20 cellular contexts compared by ENCODE assay signal in the genomic region with DNA sequence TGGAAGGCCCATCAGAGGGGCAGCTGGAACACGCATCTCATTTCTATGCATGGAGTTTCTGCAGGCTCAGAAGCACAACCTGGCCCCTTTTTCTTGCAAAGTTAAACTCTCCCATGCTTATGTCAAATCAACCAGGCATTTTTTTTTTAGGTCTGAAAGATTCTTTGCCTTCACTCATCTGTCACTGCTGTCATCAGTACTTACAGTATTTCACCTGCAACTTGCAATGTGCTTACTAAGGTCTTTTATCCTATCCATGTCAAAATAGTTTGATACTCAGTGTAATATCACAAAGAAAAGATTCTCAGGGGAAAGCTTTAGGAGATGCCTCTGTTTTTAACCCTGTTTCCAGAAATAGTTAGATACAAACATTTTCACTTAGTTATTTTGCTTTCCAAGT.
A peak's percentile ranks its signal among the peaks of the same experiment; 100 is the strongest.
DNase-seq lines count a peak whose midpoint lies in the region; ATAC-seq, FAIRE-seq and TF ChIP-seq lines count a peak whose summit lies in the region.
"Had no signal": no experiment of that assay in that cellular context is flagged by ENCODE, and none has a peak within 500 bp of the region (broad histone marks: within the 10 kb centered on the region; RNA-seq: fewer than 3 reads in every experiment).

No MANE protein-coding gene starts in this region.

- CTCF ChIA-PET in HepG2 (lab: Yijun Ruan, JAX; ENCODE audit: low intra/inter-chr PET ratio, low total read pairs) = no interaction called here

- in situ Hi-C loops in HepG2 (cut with HindIII; ENCODE audit: extremely low pct_ligation_motif_present, low pct_unique_long_range_greater_than_20kb) = no loop called here

- TF ChIP-seq EP300 in HepG2 (IDR thresholded peaks at IDR 0.05; ENCODE audit: low read depth in 2 of 2, low read length in 2 of 2) = no peak
- TF ChIP-seq EP300 in HepG2 (CRISPR knock-in tag; IDR thresholded peaks at IDR 0.05; ENCODE audit: borderline replicate concordance) = no peak
- peak; percentile 76 for TF ChIP-seq EP300 in neural cell (conservative IDR thresholded peaks at IDR 0.05; ENCODE audit: poor library complexity, severe bottlenecking)

- no peak for DNase-seq in HepG2 (ENCODE audit: low spot score)
- DNase-seq in right lobe of liver = no peak
- peak; percentile 30 for DNase-seq in NAMALWA (ENCODE audit: low spot score)
- DNase-seq in foreskin fibroblast = no peak
- no peak for DNase-seq in EL
- DNase-seq: 8988T; CD4-positive, alpha-beta T cell; CD8-positive, alpha-beta memory T cell; DMS 273 treated with DMSO at 0.1 percent for 48 hours; DMS79; GF-D8; GM23248; H7; HCEC 1CT had no signal

- H3K9me2 ChIP-seq in neural cell (ENCODE audit: insufficient read depth, low read length) = no peaks in the 10 kb centered on the region

- H3F3A ChIP-seq in neural cell (ENCODE audit: insufficient read depth, low read length, poor library complexity, severe bottlenecking) = no peaks in the 10 kb centered on the region

- intact Hi-C loops in HepG2 (cut with micrococcal nuclease; ENCODE audit: unreplicated experiment) = no loop called here
- intact Hi-C loops in right lobe of liver (cut with DNase I) = no loop called here

- no peaks in the 10 kb centered on the region for H3K27me3 ChIP-seq in HepG2 (ENCODE audit: control insufficient read depth in 1 of 2, insufficient read depth in 2 of 2, low read length in 2 of 2)
- H3K27me3 ChIP-seq in right lobe of liver = no peaks in the 10 kb centered on the region
- H3K27me3 ChIP-seq in neural cell (ENCODE audit: insufficient read depth, low read depth, low read length) = no peaks in the 10 kb centered on the region

- H3K4me3 ChIP-seq in HepG2 (replicated peaks in 1 of 3; ENCODE audit: insufficient read depth in 1 of 3, low read depth in 2 of 3, low read length in 3 of 3) (no peak overlapping the region), right lobe of liver (no peak overlapping the region), neural cell (ENCODE audit: low read length) (no peak overlapping the region), foreskin fibroblast (ENCODE audit: low read depth in 1 of 2, low read length in 2 of 2) (no peak overlapping the region)
- H3K4me3 ChIP-seq: GM23248 had no signal

- H3K27ac ChIP-seq in HepG2 (ENCODE audit: extremely low read length, insufficient read depth, low read length) = no peak overlapping the region
- no peak overlapping the region for H3K27ac ChIP-seq in right lobe of liver
- H3K27ac ChIP-seq in neural cell (ENCODE audit: low read length) = no peak overlapping the region
- H3K27ac ChIP-seq: GM23248 had no signal

- H3K79me2 ChIP-seq in HepG2 (ENCODE audit: insufficient read depth, low read length) = no peaks in the 10 kb centered on the region
- H3K79me2 ChIP-seq in neural cell (replicated peaks; ENCODE audit: insufficient read depth, low read length) = no peaks in the 10 kb centered on the region

- WGBS in HepG2 (ENCODE audit: low lambda C conversion rate) = 0% methylated on average over 1 of the region's 1 CpG
- WGBS in right lobe of liver (ENCODE audit: insufficient coverage, low coverage, low lambda C conversion rate, missing lambda C conversion rate) = no CpG with 5 or more reads among the region's 1 CpG

- H4K20me1 ChIP-seq in HepG2 (ENCODE audit: insufficient read depth, low read length) = no peaks in the 10 kb centered on the region
- no peaks in the 10 kb centered on the region for H4K20me1 ChIP-seq in neural cell (ENCODE audit: insufficient read depth)

- TF ChIP-seq CTCF in HepG2 (CRISPR knock-in tag; IDR thresholded peaks at IDR 0.05) (no peak), right lobe of liver (IDR thresholded peaks at IDR 0.05) (no peak), neural cell (IDR thresholded peaks at IDR 0.05; ENCODE audit: poor library complexity, severe bottlenecking) (no peak), foreskin fibroblast (IDR thresholded peaks at IDR 0.05; ENCODE audit: low read depth, low read length) (no peak)

- H2AFZ ChIP-seq in HepG2 (ENCODE audit: low read length) (no peak overlapping the region), neural cell (ENCODE audit: low read depth, low read length) (no peak overlapping the region)
- H2AFZ ChIP-seq: GM23248 had no signal

- TF ChIP-seq POLR2A in HepG2 (IDR thresholded peaks at IDR 0.05; ENCODE audit: insufficient read depth in 1 of 2, low read depth in 2 of 2, low read length in 2 of 2) = no peak
- no peak for TF ChIP-seq POLR2A in right lobe of liver (IDR thresholded peaks at IDR 0.05)

- H3K9me3 ChIP-seq in HepG2 (ENCODE audit: low read length) (peaks cover 92% of the 10 kb centered on the region), right lobe of liver (no peaks in the 10 kb centered on the region), neural cell (ENCODE audit: low read length) (no peaks in the 10 kb centered on the region)

- no peaks in the 10 kb centered on the region for H3K36me3 ChIP-seq in HepG2 (replicated peaks in 1 of 2; ENCODE audit: control insufficient read depth in 1 of 2, insufficient read depth in 2 of 2, low read length in 2 of 2)
- H3K36me3 ChIP-seq in right lobe of liver = no peaks in the 10 kb centered on the region
- H3K36me3 ChIP-seq in neural cell (ENCODE audit: insufficient read depth, low read length) = no peaks in the 10 kb centered on the region

- H3K4me2 ChIP-seq in HepG2 (ENCODE audit: low read depth, low read length) = no peak overlapping the region
- H3K4me2 ChIP-seq in neural cell (ENCODE audit: low read length) = no peak overlapping the region

- H3K4me1 ChIP-seq in HepG2 (ENCODE audit: insufficient read depth, low read length) = no peaks in the 10 kb centered on the region
- no peaks in the 10 kb centered on the region for H3K4me1 ChIP-seq in right lobe of liver

- BruUV-seq in HepG2 (replicated peaks; lab: Mats Ljungman, UMichigan) = no TSS peak

- POLR2A ChIA-PET in HepG2 (lab: Yijun Ruan, JAX) = no interaction called here

- H3K9ac ChIP-seq in HepG2 (ENCODE audit: insufficient read depth, low read depth, low read length) = no peak overlapping the region
- no peak overlapping the region for H3K9ac ChIP-seq in neural cell (ENCODE audit: low read length)
- H3K9ac ChIP-seq: GM23248 had no signal

- TF ChIP-seq RAD21 in HepG2 (CRISPR knock-in tag; IDR thresholded peaks at IDR 0.05) (no peak), neural cell (conservative IDR thresholded peaks at IDR 0.05) (no peak)

- ATAC-seq in HepG2 (no peak), right lobe of liver (no peak), HG02852 (IDR thresholded peaks at IDR 0.05; ENCODE audit: unreplicated experiment) (no peak)

- FAIRE-seq in HepG2 (lab: Jason Lieb, UNC) = no peak
- FAIRE-seq: D721Med, GM12891, GM18507, H1 had no signal

TF ChIP-seq in HepG2, 621 proteins besides CTCF, POLR2A, EP300 and RAD21:
- TF ChIP-seq GLI4 (CRISPR knock-in tag; IDR thresholded peaks at IDR 0.05; ENCODE audit: borderline replicate concordance) = no peak
- peak; percentile 20 to 56; a peak in 2 of 4 replicates for TF ChIP-seq MAFK (conservative IDR thresholded peaks at IDR 0.05 in 1 of 2, IDR thresholded peaks at IDR 0.05 in 1 of 2; ENCODE audit: low read length in 2 of 2)
- TF ChIP-seq, protein P1, sequence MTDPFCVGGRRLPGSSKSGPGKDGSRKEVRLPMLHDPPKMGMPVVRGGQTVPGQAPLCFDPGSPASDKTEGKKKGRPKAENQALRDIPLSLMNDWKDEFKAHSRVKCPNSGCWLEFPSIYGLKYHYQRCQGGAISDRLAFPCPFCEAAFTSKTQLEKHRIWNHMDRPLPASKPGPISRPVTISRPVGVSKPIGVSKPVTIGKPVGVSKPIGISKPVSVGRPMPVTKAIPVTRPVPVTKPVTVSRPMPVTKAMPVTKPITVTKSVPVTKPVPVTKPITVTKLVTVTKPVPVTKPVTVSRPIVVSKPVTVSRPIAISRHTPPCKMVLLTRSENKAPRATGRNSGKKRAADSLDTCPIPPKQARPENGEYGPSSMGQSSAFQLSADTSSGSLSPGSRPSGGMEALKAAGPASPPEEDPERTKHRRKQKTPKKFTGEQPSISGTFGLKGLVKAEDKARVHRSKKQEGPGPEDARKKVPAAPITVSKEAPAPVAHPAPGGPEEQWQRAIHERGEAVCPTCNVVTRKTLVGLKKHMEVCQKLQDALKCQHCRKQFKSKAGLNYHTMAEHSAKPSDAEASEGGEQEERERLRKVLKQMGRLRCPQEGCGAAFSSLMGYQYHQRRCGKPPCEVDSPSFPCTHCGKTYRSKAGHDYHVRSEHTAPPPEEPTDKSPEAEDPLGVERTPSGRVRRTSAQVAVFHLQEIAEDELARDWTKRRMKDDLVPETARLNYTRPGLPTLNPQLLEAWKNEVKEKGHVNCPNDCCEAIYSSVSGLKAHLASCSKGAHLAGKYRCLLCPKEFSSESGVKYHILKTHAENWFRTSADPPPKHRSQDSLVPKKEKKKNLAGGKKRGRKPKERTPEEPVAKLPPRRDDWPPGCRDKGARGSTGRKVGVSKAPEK (CRISPR knock-in tag; IDR thresholded peaks at IDR 0.05; ENCODE audit: borderline replicate concordance) = no peak

TF ChIP-seq in neural cell, 6 proteins besides CTCF, POLR2A, EP300 and RAD21:
- TF ChIP-seq POLR2AphosphoS5 (IDR thresholded peaks at IDR 0.05) (peak; percentile 55), MXI1 (conservative IDR thresholded peaks at IDR 0.05; ENCODE audit: poor library complexity, severe bottlenecking) (no peak)
- TF ChIP-seq, protein P2, sequence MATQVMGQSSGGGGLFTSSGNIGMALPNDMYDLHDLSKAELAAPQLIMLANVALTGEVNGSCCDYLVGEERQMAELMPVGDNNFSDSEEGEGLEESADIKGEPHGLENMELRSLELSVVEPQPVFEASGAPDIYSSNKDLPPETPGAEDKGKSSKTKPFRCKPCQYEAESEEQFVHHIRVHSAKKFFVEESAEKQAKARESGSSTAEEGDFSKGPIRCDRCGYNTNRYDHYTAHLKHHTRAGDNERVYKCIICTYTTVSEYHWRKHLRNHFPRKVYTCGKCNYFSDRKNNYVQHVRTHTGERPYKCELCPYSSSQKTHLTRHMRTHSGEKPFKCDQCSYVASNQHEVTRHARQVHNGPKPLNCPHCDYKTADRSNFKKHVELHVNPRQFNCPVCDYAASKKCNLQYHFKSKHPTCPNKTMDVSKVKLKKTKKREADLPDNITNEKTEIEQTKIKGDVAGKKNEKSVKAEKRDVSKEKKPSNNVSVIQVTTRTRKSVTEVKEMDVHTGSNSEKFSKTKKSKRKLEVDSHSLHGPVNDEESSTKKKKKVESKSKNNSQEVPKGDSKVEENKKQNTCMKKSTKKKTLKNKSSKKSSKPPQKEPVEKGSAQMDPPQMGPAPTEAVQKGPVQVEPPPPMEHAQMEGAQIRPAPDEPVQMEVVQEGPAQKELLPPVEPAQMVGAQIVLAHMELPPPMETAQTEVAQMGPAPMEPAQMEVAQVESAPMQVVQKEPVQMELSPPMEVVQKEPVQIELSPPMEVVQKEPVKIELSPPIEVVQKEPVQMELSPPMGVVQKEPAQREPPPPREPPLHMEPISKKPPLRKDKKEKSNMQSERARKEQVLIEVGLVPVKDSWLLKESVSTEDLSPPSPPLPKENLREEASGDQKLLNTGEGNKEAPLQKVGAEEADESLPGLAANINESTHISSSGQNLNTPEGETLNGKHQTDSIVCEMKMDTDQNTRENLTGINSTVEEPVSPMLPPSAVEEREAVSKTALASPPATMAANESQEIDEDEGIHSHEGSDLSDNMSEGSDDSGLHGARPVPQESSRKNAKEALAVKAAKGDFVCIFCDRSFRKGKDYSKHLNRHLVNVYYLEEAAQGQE (IDR thresholded peaks at IDR 0.05; ENCODE audit: borderline replicate concordance) = no peak
TF ChIP-seq in neural cell: peak in this region for 1.
